Comparison of ENCODE assay signal across 16 cellular contexts in the genomic region with DNA sequence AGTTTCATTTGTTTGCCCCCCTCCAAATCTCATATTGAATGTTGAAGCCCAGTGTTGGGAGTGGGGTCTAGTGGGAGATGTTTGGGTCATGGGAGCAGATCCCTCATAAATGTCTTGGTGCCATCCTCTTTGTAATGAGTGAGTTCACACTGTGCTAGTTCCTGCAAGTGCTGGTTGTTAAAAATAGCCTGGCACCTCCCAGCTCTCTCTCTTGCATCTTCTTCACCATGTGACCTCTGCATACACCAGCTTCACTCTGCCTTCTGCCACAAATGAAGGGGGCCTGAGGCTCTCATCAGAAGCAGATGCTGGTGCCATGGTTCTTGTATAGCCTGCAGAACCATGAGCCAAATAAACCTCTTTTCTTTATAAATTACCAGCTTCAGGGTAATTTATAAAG.
"Had no signal": no experiment of that assay in that cellular context is flagged by ENCODE, and none has a peak within 500 bp of the region (broad histone marks: within the 10 kb centered on the region; RNA-seq: fewer than 3 reads in every experiment).

No MANE protein-coding gene starts in this region.

- H3K27ac Mint-ChIP-seq: activated CD4-positive, alpha-beta T cell treated with anti-CD3 and anti-CD28 coated beads, Interleukin-2, amount 10 ng/mL, durations not matched to agents 7 days and 5 days; activated naive CD4-positive, alpha-beta T cell treated with anti-CD3 and anti-CD28 coated beads, Interleukin-2, amount 10 ng/mL, durations not matched to agents 7 days and 5 days; activated T-helper 2 cell treated with anti-CD3 and anti-CD28 coated beads, Interferon-gamma antibody, Interleukin-2, Interleukin-4, amounts not matched to agents 10 μg/mL and 5 μg/mL and 100 μg/mL, durations not matched to agents 14 hours and 24 hours and 36 hours; memory B cell; nephron progenitor cell; stimulated activated naive CD8-positive, alpha-beta T cell treated with anti-CD3 and anti-CD28 coated beads, Interleukin-15, Interleukin-2, amounts not matched to agents 100 ng/mL and 50 ng/mL, for 24 hours; T-helper 1 cell treated with Interleukin-12 subunit alpha and Interleukin-12 subunit beta and Interleukin-4 antibody, amounts not matched to agents 30 μg/mL and 1 μg/mL, for 36 hours had no signal

- H3K9me3 ChIP-seq: adrenal gland had no signal

- H3K9me3 Mint-ChIP-seq: activated CD4-positive, alpha-beta T cell treated with anti-CD3 and anti-CD28 coated beads, Interleukin-2, amount 10 ng/mL, durations not matched to agents 7 days and 5 days; activated naive CD4-positive, alpha-beta T cell treated with anti-CD3 and anti-CD28 coated beads, Interleukin-2, amount 10 ng/mL, durations not matched to agents 7 days and 5 days; activated T-helper 2 cell treated with anti-CD3 and anti-CD28 coated beads, Interferon-gamma antibody, Interleukin-2, Interleukin-4, amounts not matched to agents 10 μg/mL and 5 μg/mL and 100 μg/mL, durations not matched to agents 14 hours and 24 hours and 36 hours; central memory CD8-positive, alpha-beta T cell; memory B cell; stimulated activated naive CD8-positive, alpha-beta T cell treated with anti-CD3 and anti-CD28 coated beads, Interleukin-15, Interleukin-2, amounts not matched to agents 100 ng/mL and 50 ng/mL, for 24 hours; T-helper 1 cell treated with Interleukin-12 subunit alpha and Interleukin-12 subunit beta and Interleukin-4 antibody, amounts not matched to agents 30 μg/mL and 1 μg/mL, for 36 hours had no signal

- H3K4me3 ChIP-seq: adrenal gland had no signal

- H3K4me3 Mint-ChIP-seq: activated CD4-positive, alpha-beta T cell treated with anti-CD3 and anti-CD28 coated beads, Interleukin-2, amount 10 ng/mL, durations not matched to agents 7 days and 5 days; activated naive CD4-positive, alpha-beta T cell treated with anti-CD3 and anti-CD28 coated beads, Interleukin-2, amount 10 ng/mL, durations not matched to agents 7 days and 5 days; central memory CD8-positive, alpha-beta T cell; memory B cell; nephron progenitor cell; stimulated activated naive CD8-positive, alpha-beta T cell treated with anti-CD3 and anti-CD28 coated beads, Interleukin-15, Interleukin-2, amounts not matched to agents 100 ng/mL and 50 ng/mL, for 24 hours; T-helper 1 cell treated with Interleukin-12 subunit alpha and Interleukin-12 subunit beta and Interleukin-4 antibody, amounts not matched to agents 30 μg/mL and 1 μg/mL, for 36 hours had no signal

- H3K27me3 ChIP-seq: adrenal gland had no signal

- H3K36me3 Mint-ChIP-seq: activated naive CD4-positive, alpha-beta T cell treated with anti-CD3 and anti-CD28 coated beads, Interleukin-2, amount 10 ng/mL, durations not matched to agents 7 days and 5 days; memory B cell had no signal

- H3K4me1 Mint-ChIP-seq: activated CD4-positive, alpha-beta T cell treated with anti-CD3 and anti-CD28 coated beads, Interleukin-2, amount 10 ng/mL, durations not matched to agents 7 days and 5 days; activated naive CD4-positive, alpha-beta T cell treated with anti-CD3 and anti-CD28 coated beads, Interleukin-2, amount 10 ng/mL, durations not matched to agents 7 days and 5 days; central memory CD8-positive, alpha-beta T cell; memory B cell had no signal

- H3K36me3 ChIP-seq: adrenal gland had no signal

- DNase-seq: activated CD4-positive, alpha-beta T cell treated with anti-CD3 and anti-CD28 coated beads, Interleukin-2, amount 10 ng/mL, durations not matched to agents 7 days and 5 days; activated CD4-positive, CD25-positive, alpha-beta regulatory T cell; activated naive CD4-positive, alpha-beta T cell treated with anti-CD3 and anti-CD28 coated beads, Interleukin-2, amount 10 ng/mL, durations not matched to agents 7 days and 5 days; activated T-cell treated with anti-CD3 and anti-CD28 coated beads for 4 hours; adrenal gland; effector memory CD4-positive, alpha-beta T cell; erythroblast; left colon; nephron progenitor cell; stimulated activated CD4-positive, alpha-beta T cell treated with anti-CD3 and anti-CD28 coated beads, Interleukin-4, amount 100 ng/mL, for 1 hour; stimulated activated CD8-positive, alpha-beta memory T cell treated with anti-CD3 and anti-CD28 coated beads, Interleukin-4, amount 100 ng/mL, for 48 hours had no signal

- ATAC-seq: left colon had no signal

- H3K4me1 ChIP-seq: adrenal gland had no signal

- H3K27me3 Mint-ChIP-seq: memory B cell had no signal

- H3K27ac ChIP-seq: adrenal gland had no signal
